Comparison of ENCODE assay signal across 17 cellular contexts in genomic region chr6:88843040-88843439, GRCh38.
DNase-seq lines count a peak whose midpoint lies in the region; ATAC-seq and TF ChIP-seq lines count a peak whose summit lies in the region.
"Had no signal": no experiment of that assay in that cellular context is flagged by ENCODE, and none has a peak within 500 bp of the region (broad histone marks: within the 10 kb centered on the region; RNA-seq: fewer than 3 reads in every experiment).

No MANE protein-coding gene starts in this region.

- H3K27me3 ChIP-seq in CD8-positive, alpha-beta memory T cell (ENCODE audit: insufficient read depth, low read length, poor library complexity, severe bottlenecking), result no peaks in the 10 kb centered on the region
- H3K27me3 ChIP-seq: colonic mucosa, esophagus squamous epithelium had no signal

- no peaks in the 10 kb centered on the region for H3K9me3 ChIP-seq in CD8-positive, alpha-beta memory T cell (ENCODE audit: low read length)
- H3K9me3 ChIP-seq: colonic mucosa, esophagus squamous epithelium, prostate gland had no signal

- TF ChIP-seq CTCF in fibroblast of pulmonary artery (IDR thresholded peaks at IDR 0.05; ENCODE audit: low read length, missing control alignments), result no peak

- H3K9me3 Mint-ChIP-seq in CD8-positive, alpha-beta memory T cell, result peaks cover 0 to under 1% (median 0%) of the 10 kb centered on the region in 5 donors
- peaks cover 10% of the 10 kb centered on the region for H3K9me3 Mint-ChIP-seq in activated CD8-positive, alpha-beta T cell treated with anti-CD3 and anti-CD28 coated beads, Interleukin-2, amount 10 ng/mL, durations not matched to agents 7 days and 5 days (ENCODE audit: insufficient read depth)

- H3K36me3 ChIP-seq in CD8-positive, alpha-beta memory T cell (ENCODE audit: insufficient read depth, low read length), result peaks cover 5% of the 10 kb centered on the region
- H3K36me3 ChIP-seq: colonic mucosa, prostate gland had no signal

- peak overlapping the region in 2 of 8 donors; percentile 7 to 19 for H3K27ac Mint-ChIP-seq in CD8-positive, alpha-beta memory T cell
- H3K27ac Mint-ChIP-seq in activated CD8-positive, alpha-beta T cell treated with anti-CD3 and anti-CD28 coated beads, Interleukin-2, amount 10 ng/mL, durations not matched to agents 7 days and 5 days, result no peak overlapping the region
- H3K27ac Mint-ChIP-seq: activated CD8-positive, alpha-beta memory T cell treated with anti-CD3 and anti-CD28 coated beads, Interleukin-2, amount 10 ng/mL, durations not matched to agents 7 days and 5 days; activated naive CD4-positive, alpha-beta T cell treated with anti-CD3 and anti-CD28 coated beads, Interleukin-2, amount 10 ng/mL, durations not matched to agents 7 days and 5 days had no signal

- peaks cover 24 to 51% (median 45%) of the 10 kb centered on the region in 3 donors for H3K36me3 Mint-ChIP-seq in CD8-positive, alpha-beta memory T cell
- peaks cover 40% of the 10 kb centered on the region for H3K36me3 Mint-ChIP-seq in activated CD8-positive, alpha-beta T cell treated with anti-CD3 and anti-CD28 coated beads, Interleukin-2, amount 10 ng/mL, durations not matched to agents 7 days and 5 days (ENCODE audit: low read depth)

- intact Hi-C loops in sciatic nerve (cut with DNase I), result no loop called here

- POLR2A ChIA-PET in CD8-positive, alpha-beta memory T cell (lab: Charles Lee), result interaction anchor here (0.6 kb wide), 1 partner anchor 16 kb away, joined by 4 read pairs; no protein-coding TSS in a partner anchor
- POLR2A ChIA-PET in activated CD8-positive, alpha-beta T cell treated with anti-CD3 and anti-CD28 coated beads, Interleukin-2, amount 10 ng/mL, durations not matched to agents 7 days and 5 days (lab: Charles Lee), result interaction anchor here (0.6 kb wide), 2 partner anchors 1007 to 1675 kb away, joined by 3 to 4 read pairs; no protein-coding TSS in a partner anchor

- H3K4me1 ChIP-seq in CD8-positive, alpha-beta memory T cell (ENCODE audit: insufficient read depth, low read length), result no peaks in the 10 kb centered on the region
- H3K4me1 ChIP-seq: colonic mucosa, esophagus squamous epithelium had no signal

- H3K4me3 Mint-ChIP-seq in CD8-positive, alpha-beta memory T cell, result no peak overlapping the region
- no peak overlapping the region for H3K4me3 Mint-ChIP-seq in activated CD8-positive, alpha-beta T cell treated with anti-CD3 and anti-CD28 coated beads, Interleukin-2, amount 10 ng/mL, durations not matched to agents 7 days and 5 days
- H3K4me3 Mint-ChIP-seq: activated CD8-positive, alpha-beta memory T cell treated with anti-CD3 and anti-CD28 coated beads, Interleukin-2, amount 10 ng/mL, durations not matched to agents 7 days and 5 days; activated naive CD4-positive, alpha-beta T cell treated with anti-CD3 and anti-CD28 coated beads, Interleukin-2, amount 10 ng/mL, durations not matched to agents 7 days and 5 days; CD4-positive, CD25-positive, alpha-beta regulatory T cell had no signal

- H3K4me3 ChIP-seq in fibroblast of pulmonary artery (replicated peaks; ENCODE audit: low read depth, low read length), result no peak overlapping the region
- H3K4me3 ChIP-seq in CD8-positive, alpha-beta memory T cell (ENCODE audit: low read length), result no peak overlapping the region
- H3K4me3 ChIP-seq: colonic mucosa, esophagus squamous epithelium, prostate gland had no signal

- DNase-seq in Ammon's horn (ENCODE audit: low spot score) (peak; percentile 2), RPMI7951 (ENCODE audit: low read depth) (peak; percentile 45), fibroblast of pulmonary artery (ENCODE audit: low read depth) (peak; percentile 73), sciatic nerve (ENCODE audit: low spot score) (no peak)
- no peak for DNase-seq in CD8-positive, alpha-beta memory T cell
- DNase-seq in activated CD8-positive, alpha-beta T cell treated with anti-CD3 and anti-CD28 coated beads, Interleukin-2, amount 10 ng/mL, durations not matched to agents 7 days and 5 days, result no peak
- DNase-seq: activated CD8-positive, alpha-beta memory T cell treated with anti-CD3 and anti-CD28 coated beads, Interleukin-2, amount 10 ng/mL, durations not matched to agents 7 days and 5 days; activated naive CD4-positive, alpha-beta T cell treated with anti-CD3 and anti-CD28 coated beads, Interleukin-2, amount 10 ng/mL, durations not matched to agents 7 days and 5 days; CD4-positive, CD25-positive, alpha-beta regulatory T cell; colonic mucosa; esophagus squamous epithelium; MM.1S; stimulated activated CD4-positive, alpha-beta T cell treated with anti-CD3 and anti-CD28 coated beads, Interleukin-1b, Interleukin-23, amount 100 ng/mL, for 48 hours; stimulated activated CD8-positive, alpha-beta memory T cell treated with anti-CD3 and anti-CD28 coated beads, Interleukin-4, amount 100 ng/mL, for 48 hours had no signal

- H3K4me1 Mint-ChIP-seq in CD8-positive, alpha-beta memory T cell, result peaks cover 3 to 9% (median 3%) of the 10 kb centered on the region in 3 donors
- H3K4me1 Mint-ChIP-seq in activated CD8-positive, alpha-beta T cell treated with anti-CD3 and anti-CD28 coated beads, Interleukin-2, amount 10 ng/mL, durations not matched to agents 7 days and 5 days (ENCODE audit: low read depth), result no peaks in the 10 kb centered on the region
- H3K4me1 Mint-ChIP-seq: activated CD8-positive, alpha-beta memory T cell treated with anti-CD3 and anti-CD28 coated beads, Interleukin-2, amount 10 ng/mL, durations not matched to agents 7 days and 5 days; activated naive CD4-positive, alpha-beta T cell treated with anti-CD3 and anti-CD28 coated beads, Interleukin-2, amount 10 ng/mL, durations not matched to agents 7 days and 5 days had no signal

- H3K27ac ChIP-seq in CD8-positive, alpha-beta memory T cell (ENCODE audit: low read depth, low read length), result no peak overlapping the region
- H3K27ac ChIP-seq: colonic mucosa, prostate gland had no signal

- H3K27me3 Mint-ChIP-seq in CD8-positive, alpha-beta memory T cell, result no peaks in the 10 kb centered on the region
- H3K27me3 Mint-ChIP-seq in activated CD8-positive, alpha-beta T cell treated with anti-CD3 and anti-CD28 coated beads, Interleukin-2, amount 10 ng/mL, durations not matched to agents 7 days and 5 days (ENCODE audit: low read depth), result no peaks in the 10 kb centered on the region
- H3K27me3 Mint-ChIP-seq: activated CD8-positive, alpha-beta memory T cell treated with anti-CD3 and anti-CD28 coated beads, Interleukin-2, amount 10 ng/mL, durations not matched to agents 7 days and 5 days; activated naive CD4-positive, alpha-beta T cell treated with anti-CD3 and anti-CD28 coated beads, Interleukin-2, amount 10 ng/mL, durations not matched to agents 7 days and 5 days; CD4-positive, CD25-positive, alpha-beta regulatory T cell had no signal

- ATAC-seq in sciatic nerve (peak; percentile 87), GM19328 (IDR thresholded peaks at IDR 0.05; ENCODE audit: unreplicated experiment) (no peak), HG03378 (IDR thresholded peaks at IDR 0.05; ENCODE audit: unreplicated experiment) (no peak)
- no peak for ATAC-seq in activated CD8-positive, alpha-beta T cell treated with anti-CD3 and anti-CD28 coated beads, Interleukin-2, amount 10 ng/mL, durations not matched to agents 7 days and 5 days
- ATAC-seq: activated CD8-positive, alpha-beta memory T cell treated with anti-CD3 and anti-CD28 coated beads, Interleukin-2, amount 10 ng/mL, durations not matched to agents 7 days and 5 days had no signal

- CTCF ChIA-PET in CD8-positive, alpha-beta memory T cell (lab: Charles Lee), result no interaction called here
- CTCF ChIA-PET in activated CD8-positive, alpha-beta T cell treated with anti-CD3 and anti-CD28 coated beads, Interleukin-2, amount 10 ng/mL, durations not matched to agents 7 days and 5 days (lab: Charles Lee), result no interaction called here

Comparison
In these comparisons a context has a peak if more than half of its experiments do, and no peak if none do; other contexts are left out.
1. DNase-seq: peak in Ammon's horn (single experiment), RPMI7951 (single experiment) and fibroblast of pulmonary artery (single experiment); none in sciatic nerve (single experiment), CD8-positive, alpha-beta memory T cell (0 of 5) and activated CD8-positive, alpha-beta T cell treated with anti-CD3 and anti-CD28 coated beads, Interleukin-2, amount 10 ng/mL, durations not matched to agents 7 days and 5 days (single experiment).